Comparison of ENCODE assay signal across 8 cellular contexts in genomic region chr1:110210604-110211502, GRCh38. TPM values are rescaled to one million over a fixed set of nuclear protein-coding genes. Genes with fewer than 3 reads are reported as not detected.
DNase-seq lines count a peak whose midpoint lies in the region; ATAC-seq and TF ChIP-seq lines count a peak whose summit lies in the region.

No MANE protein-coding gene starts in this region.

- no peaks in the 10 kb centered on the region for H3K36me3 Mint-ChIP-seq in activated B cell treated with CpG ODN at 0.5 μM for 24 hours (ENCODE audit: low read depth)

- H3F3A ChIP-seq in DOHH2 (ENCODE audit: control insufficient read depth, insufficient read depth), result peaks cover 6% of the 10 kb centered on the region

- POLR2A ChIA-PET in activated B cell treated with CpG ODN at 0.5 μM for 24 hours (lab: Charles Lee), result interaction anchor here (0.6 to 7.0 kb wide), 8 partner anchors 33 to 346 kb away, joined by 3 to 78 read pairs (median 7); partner anchors contain the start of genes LAMTOR5, RBM15 and STRIP1

- peak overlapping the region; percentile 76 for H3K27ac Mint-ChIP-seq in activated B cell treated with CpG ODN at 0.5 μM for 24 hours

- H3K4me3 Mint-ChIP-seq in activated B cell treated with CpG ODN at 0.5 μM for 24 hours, result peak overlapping the region; percentile 87

- H3K79me2 ChIP-seq in DOHH2 (ENCODE audit: control insufficient read depth, low read length), result 0 out of 2 replicates have a peak, but pooled peaks cover 4% of the 10 kb centered on the region

- H3K27ac ChIP-seq in DOHH2 (ENCODE audit: low read depth, low read length) (peak overlapping the region; percentile 51), left lung (peak overlapping the region; percentile 73 to 84)

- no peaks in the 10 kb centered on the region; the same call in 1 of the 2 replicates for H4K20me1 ChIP-seq in DOHH2 (ENCODE audit: control insufficient read depth, insufficient read depth, low read depth, low read length)

- H3K9me3 ChIP-seq in DOHH2 (ENCODE audit: control insufficient read depth, insufficient read depth, low read length) (no peaks in the 10 kb centered on the region), left lung (no peaks in the 10 kb centered on the region)

- H3K4me3 ChIP-seq in DOHH2 (ENCODE audit: low read length) (peak overlapping the region; percentile 82), NB4 (ENCODE audit: low read depth, low read length) (peak overlapping the region; percentile 47), left lung (peak overlapping the region; percentile 65 to 79)

- CTCF ChIA-PET in activated B cell treated with CpG ODN at 0.5 μM for 24 hours (lab: Charles Lee), result interaction anchor here (1.2 to 13.5 kb wide), 5 partner anchors 98 to 250 kb away, joined by 3 to 459 read pairs (median 67); partner anchors contain the start of gene RBM15

- H3K4me1 ChIP-seq in DOHH2 (ENCODE audit: control insufficient read depth, low read length), result peaks cover 33% of the 10 kb centered on the region
- H3K4me1 ChIP-seq in left lung, result peaks cover 8 to 39% of the 10 kb centered on the region in 2 donors

- H3K27me3 ChIP-seq in DOHH2 (ENCODE audit: control insufficient read depth, low read length) (no peaks in the 10 kb centered on the region), left lung (peaks cover 12 to 30% of the 10 kb centered on the region in 2 donors)

- TF ChIP-seq CTCF in DOHH2 (IDR thresholded peaks at IDR 0.05; ENCODE audit: low read depth, low read length, poor library complexity, severe bottlenecking) (no peak), NB4 (IDR thresholded peaks at IDR 0.05; ENCODE audit: low read depth, low read length) (no peak), activated B cell treated with CpG ODN at 0.5 μM for 24 hours (IDR thresholded peaks at IDR 0.05) (no peak), left lung (IDR thresholded peaks at IDR 0.05) (no peak)

- ATAC-seq in activated B cell treated with CpG ODN at 0.5 μM for 24 hours (ENCODE audit: low read depth) (peak; percentile 19), left lung (peak; percentile 21)

- peaks cover 32% of the 10 kb centered on the region for H3K4me1 Mint-ChIP-seq in activated B cell treated with CpG ODN at 0.5 μM for 24 hours

- TF ChIP-seq POLR2A in NB4 (IDR thresholded peaks at IDR 0.05; ENCODE audit: extremely low read depth, insufficient read length), result no peak

- H3K4me2 ChIP-seq in DOHH2 (ENCODE audit: low read length), result peak overlapping the region; percentile 97

- peaks cover 2% of the 10 kb centered on the region for H3K27me3 Mint-ChIP-seq in activated B cell treated with CpG ODN at 0.5 μM for 24 hours

- DNase-seq in H4 (ENCODE audit: low spot score), result peak; percentile 14
- DNase-seq in NB4 (ENCODE audit: low read depth), result peak; percentile 72
- peak; percentile 57 for DNase-seq in activated B cell treated with CpG ODN at 0.5 μM for 24 hours
- DNase-seq in cerebellar cortex (ENCODE audit: low spot score), result peak; percentile 41
- peak; percentile 53 to 90 for DNase-seq in left lung
- DNase-seq in stimulated activated CD4-positive, alpha-beta T cell treated with anti-CD3 and anti-CD28 coated beads, Interleukin-4, amount 100 ng/mL, for 4 hours, result peak; percentile 44 to 45
- no peak for DNase-seq in putamen (ENCODE audit: low spot score)

- no peaks in the 10 kb centered on the region for H3K36me3 ChIP-seq in DOHH2 (ENCODE audit: control insufficient read depth, low read length)
- H3K36me3 ChIP-seq in left lung, result no peaks in the 10 kb centered on the region

- intact Hi-C loops in activated B cell treated with CpG ODN at 0.5 μM for 24 hours (cut with micrococcal nuclease), result loop anchor here (1.0 to 5.0 kb wide), 6 partner anchors 127 to 664 kb away; partner anchors contain the start of genes GNAI3 and LAMTOR5
- intact Hi-C loops in left lung (cut with DNase I), result no loop called here

- H3K9me3 Mint-ChIP-seq in activated B cell treated with CpG ODN at 0.5 μM for 24 hours, result no peaks in the 10 kb centered on the region

- no peaks in the 10 kb centered on the region for H3K9me2 ChIP-seq in DOHH2 (replicated peaks; ENCODE audit: control insufficient read depth, low read length)

RNA-seq across cellular contexts. Expression of gene KCNC4, which starts 0.7 kb away (rescaled TPM):
- 0.12 and 0.72 TPM in 2 replicates for total RNA-seq in H4 (2014; rRNA removed; shearing (Covaris generic))
- total RNA-seq in activated B cell treated with CpG ODN at 0.5 μM for 24 hours (8.5 and 9.8 TPM in 2 replicates), left lung (1 to 10 TPM; 7.7 to 9.4 TPM)
